1 cellular context compared by ENCODE assay signal in genomic region chr7:98286701-98287485, GRCh38.
TF ChIP-seq lines count a peak whose summit lies in the region.

No MANE protein-coding gene starts in this region.

TF ChIP-seq in IMR-90, 13 proteins besides CTCF, POLR2A, EP300 and RAD21 (continued from another document):
- TF ChIP-seq RCOR1 (IDR thresholded peaks at IDR 0.05; ENCODE audit: insufficient replicate concordance, low read length) (no peak), MAZ (IDR thresholded peaks at IDR 0.05; ENCODE audit: borderline replicate concordance, low read depth, low read length) (no peak), NFE2L2 (IDR thresholded peaks at IDR 0.05; ENCODE audit: low read depth, low read length) (no peak), SMC3 (IDR thresholded peaks at IDR 0.05; ENCODE audit: low read depth, low read length) (no peak), USF2 (IDR thresholded peaks at IDR 0.05; ENCODE audit: low read depth, low read length) (no peak), BHLHE40 (IDR thresholded peaks at IDR 0.05; ENCODE audit: low read depth, low read length) (no peak), CHD1 (IDR thresholded peaks at IDR 0.05; ENCODE audit: low read depth, low read length) (no peak), FOS (IDR thresholded peaks at IDR 0.05; ENCODE audit: low read depth, low read length) (no peak), ELK1 (IDR thresholded peaks at IDR 0.05; ENCODE audit: borderline replicate concordance, low read depth, low read length) (no peak), RFX5 (IDR thresholded peaks at IDR 0.05; ENCODE audit: low read depth, low read length) (no peak), MXI1 (IDR thresholded peaks at IDR 0.05; ENCODE audit: borderline replicate concordance, low read depth, low read length) (no peak), MAFK (IDR thresholded peaks at IDR 0.05; ENCODE audit: low read depth, low read length) (no peak)
